ENCODE assay signal across 19 cellular contexts in genomic region chr18:32553174-32553573, GRCh38.
"Had no signal": no experiment of that assay in that cellular context is flagged by ENCODE, and none has a peak within 500 bp of the region (broad histone marks: within the 10 kb centered on the region; RNA-seq: fewer than 3 reads in every experiment).

No MANE protein-coding gene starts in this region.

- H3K9me3 Mint-ChIP-seq: activated CD4-positive, alpha-beta memory T cell treated with anti-CD3 and anti-CD28 coated beads, Interleukin-2, amount 10 ng/mL, durations not matched to agents 7 days and 5 days; activated naive CD4-positive, alpha-beta T cell treated with anti-CD3 and anti-CD28 coated beads, Interleukin-2, amount 10 ng/mL, durations not matched to agents 7 days and 5 days; activated naive CD8-positive, alpha-beta T cell treated with anti-CD3 and anti-CD28 coated beads, Interleukin-2, amount 50 U/mL, for 24 hours had no signal

- H3K27ac Mint-ChIP-seq: activated CD4-positive, alpha-beta memory T cell treated with anti-CD3 and anti-CD28 coated beads, Interleukin-2, amount 10 ng/mL, durations not matched to agents 7 days and 5 days; activated CD8-positive, alpha-beta memory T cell treated with anti-CD3 and anti-CD28 coated beads, Interleukin-2, amount 10 ng/mL, durations not matched to agents 7 days and 5 days; activated naive CD4-positive, alpha-beta T cell treated with anti-CD3 and anti-CD28 coated beads, Interleukin-2, amount 10 ng/mL, durations not matched to agents 7 days and 5 days; activated naive CD8-positive, alpha-beta T cell; activated naive CD8-positive, alpha-beta T cell treated with anti-CD3 and anti-CD28 coated beads, Interleukin-2, amount 50 U/mL, for 24 hours had no signal

- H3K36me3 Mint-ChIP-seq: activated CD8-positive, alpha-beta memory T cell treated with anti-CD3 and anti-CD28 coated beads, Interleukin-2, amount 10 ng/mL, durations not matched to agents 7 days and 5 days; activated naive CD4-positive, alpha-beta T cell treated with anti-CD3 and anti-CD28 coated beads, Interleukin-2, amount 10 ng/mL, durations not matched to agents 7 days and 5 days; activated naive CD8-positive, alpha-beta T cell had no signal

- H3K36me3 ChIP-seq: brain microvascular endothelial cell, MG63, SJCRH30, WERI-Rb-1 had no signal

- H3K27me3 ChIP-seq: brain microvascular endothelial cell, MG63, SJCRH30 had no signal

- ATAC-seq: activated naive CD8-positive, alpha-beta T cell treated with anti-CD3 and anti-CD28 coated beads, Interleukin-2, amount 50 U/mL, for 24 hours had no signal

- H3K4me2 ChIP-seq: KMS-11 had no signal

- DNase-seq: activated CD4-positive, alpha-beta T cell treated with anti-CD3 and anti-CD28 coated beads for 1 hour; activated CD8-positive, alpha-beta memory T cell treated with anti-CD3 and anti-CD28 coated beads for 24 hours; activated CD8-positive, alpha-beta memory T cell treated with anti-CD3 and anti-CD28 coated beads, Interleukin-2, amount 50 U/mL, for 48 hours; activated effector memory CD4-positive, alpha-beta T cell treated with Interleukin-2 at 50 U/mL for 16 hours; aorta; MG63; NCI-H2081 treated with DMSO at 0.1 percent for 48 hours; NCI-H524 treated with DMSO at 0.1 percent for 48 hours; T1000 had no signal

- H3K27me3 Mint-ChIP-seq: activated naive CD4-positive, alpha-beta T cell treated with anti-CD3 and anti-CD28 coated beads, Interleukin-2, amount 10 ng/mL, durations not matched to agents 7 days and 5 days had no signal

- H3K27ac ChIP-seq: brain microvascular endothelial cell, KMS-11, SJCRH30, SK-N-MC, WERI-Rb-1 had no signal

- H3K4me1 Mint-ChIP-seq: activated CD4-positive, alpha-beta memory T cell treated with anti-CD3 and anti-CD28 coated beads, Interleukin-2, amount 10 ng/mL, durations not matched to agents 7 days and 5 days; activated CD8-positive, alpha-beta memory T cell treated with anti-CD3 and anti-CD28 coated beads, Interleukin-2, amount 10 ng/mL, durations not matched to agents 7 days and 5 days; activated naive CD4-positive, alpha-beta T cell treated with anti-CD3 and anti-CD28 coated beads, Interleukin-2, amount 10 ng/mL, durations not matched to agents 7 days and 5 days had no signal

- H3K9me3 ChIP-seq: MG63, SJCRH30 had no signal

- H3K9ac ChIP-seq: KMS-11 had no signal

- H3K4me3 Mint-ChIP-seq: activated CD4-positive, alpha-beta memory T cell treated with anti-CD3 and anti-CD28 coated beads, Interleukin-2, amount 10 ng/mL, durations not matched to agents 7 days and 5 days; activated CD8-positive, alpha-beta memory T cell treated with anti-CD3 and anti-CD28 coated beads, Interleukin-2, amount 10 ng/mL, durations not matched to agents 7 days and 5 days; activated naive CD4-positive, alpha-beta T cell treated with anti-CD3 and anti-CD28 coated beads, Interleukin-2, amount 10 ng/mL, durations not matched to agents 7 days and 5 days; activated naive CD8-positive, alpha-beta T cell; activated naive CD8-positive, alpha-beta T cell treated with anti-CD3 and anti-CD28 coated beads, Interleukin-2, amount 50 U/mL, for 24 hours had no signal

- H3K4me3 ChIP-seq: MG63, SJCRH30, SK-N-MC had no signal
